In the genomic region with DNA sequence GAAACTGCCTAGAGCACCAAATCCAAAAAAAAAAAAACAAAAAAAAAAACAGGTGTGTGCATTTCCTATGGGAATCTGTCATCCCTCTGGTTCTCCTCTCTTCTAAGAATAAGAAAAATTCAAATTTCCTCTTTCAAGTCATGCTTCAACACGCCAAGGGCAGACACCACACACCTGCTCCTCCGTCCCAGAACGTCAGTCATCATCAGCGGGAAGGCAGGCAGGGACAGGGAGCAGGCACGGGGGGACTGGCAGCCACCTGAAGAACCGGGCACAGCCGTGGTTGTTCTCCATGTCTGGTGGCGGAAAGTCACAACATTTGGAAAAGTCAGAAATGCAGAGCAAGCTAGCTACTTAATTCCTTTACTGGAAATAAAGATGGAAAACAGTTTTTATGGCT, we compare ENCODE assay signal across 17 cellular contexts.
DNase-seq lines count a peak whose midpoint lies in the region; ATAC-seq and TF ChIP-seq lines count a peak whose summit lies in the region.
"Had no signal": no experiment of that assay in that cellular context is flagged by ENCODE, and none has a peak within 500 bp of the region (broad histone marks: within the 10 kb centered on the region; RNA-seq: fewer than 3 reads in every experiment).

No MANE protein-coding gene starts in this region.

- H3K4me3 ChIP-seq in GM23338 (no peak overlapping the region), esophagus (ENCODE audit: low read depth in 1 of 2, low read length in 2 of 2) (no peak overlapping the region)
- H3K4me3 ChIP-seq: HAP-1, Peyer's patch had no signal

- H3K36me3 ChIP-seq in GM23338 (ENCODE audit: insufficient read depth) (no peaks in the 10 kb centered on the region), esophagus (ENCODE audit: control insufficient read depth in 2 of 2, insufficient read depth in 2 of 2, low read length in 1 of 2) (peaks cover 0 to 2% of the 10 kb centered on the region in 2 donors)
- H3K36me3 ChIP-seq: BE2C, HAP-1, Peyer's patch had no signal

- no peaks in the 10 kb centered on the region for H4K20me1 ChIP-seq in GM23338 (replicated peaks; ENCODE audit: insufficient read depth)

- no peak overlapping the region for H2AFZ ChIP-seq in GM23338

- DNase-seq in GM23338 (ENCODE audit: low spot score) (no peak), NCI-H526 (lab: John Stamatoyannopoulos, UW) (peak; percentile 82 to 90), AML-193 (lab: John Stamatoyannopoulos, UW) (no peak), NCI-H2081 treated with DMSO at 0.1 percent for 48 hours (lab: John Stamatoyannopoulos, UW) (no peak)
- DNase-seq in stimulated activated naive B cell treated with anti-CD40 and anti-IgM and Interleukin-4, amounts not matched to agents 10 μg/mL and 1 μg/mL and 100 μg/mL, for 72 hours = no peak
- DNase-seq: BE2C; CD8-positive, alpha-beta T cell; Karpas-422; MM.1S; NCI-H2029 treated with DMSO at 0.1 percent for 48 hours; NCI-H446; NCI-H774; Peyer's patch; SHP77 treated with DMSO at 0.1 percent for 48 hours had no signal

- H3K27me3 ChIP-seq in GM23338 (ENCODE audit: insufficient read depth) (no peaks in the 10 kb centered on the region), esophagus (ENCODE audit: control insufficient read depth in 1 of 2, insufficient read depth in 2 of 2, low read length in 2 of 2) (no peaks in the 10 kb centered on the region)
- H3K27me3 ChIP-seq: BE2C, Peyer's patch had no signal

- no peaks in the 10 kb centered on the region for H3K9me3 ChIP-seq in esophagus (ENCODE audit: control insufficient read depth in 2 of 2, insufficient read depth in 1 of 2, low read depth in 1 of 2, low read length in 1 of 2)
- H3K9me3 ChIP-seq: BE2C, HAP-1, Peyer's patch had no signal

- H3K27ac ChIP-seq in GM23338 (ENCODE audit: low read depth) (no peak overlapping the region), esophagus (ENCODE audit: low read depth in 2 of 2, low read length in 1 of 2) (peak overlapping the region; percentile 12 to 58)
- H3K27ac ChIP-seq: Peyer's patch had no signal

- peak overlapping the region; percentile 69; the same call in 1 of the 2 replicates for H3K27ac Mint-ChIP-seq in GM23338
- peak overlapping the region; percentile 85 for H3K27ac Mint-ChIP-seq in stimulated activated naive B cell treated with anti-CD40 and anti-IgM and Interleukin-4, amounts not matched to agents 10 μg/mL and 1 μg/mL and 100 μg/mL, for 72 hours
- H3K27ac Mint-ChIP-seq: CD8-positive, alpha-beta T cell had no signal

- no peak overlapping the region for H3K4me2 ChIP-seq in GM23338

- no peaks in the 10 kb centered on the region for H3F3A ChIP-seq in GM23338 (replicated peaks; ENCODE audit: low read depth)

- H3K27me3 Mint-ChIP-seq in GM23338 (ENCODE audit: insufficient read depth, low read depth, poor library complexity) = peaks cover 9% of the 10 kb centered on the region
- H3K27me3 Mint-ChIP-seq in stimulated activated naive B cell treated with anti-CD40 and anti-IgM and Interleukin-4, amounts not matched to agents 10 μg/mL and 1 μg/mL and 100 μg/mL, for 72 hours = no peaks in the 10 kb centered on the region

- no peak for TF ChIP-seq CTCF in GM23338 (conservative IDR thresholded peaks at IDR 0.05; ENCODE audit: low read depth in 2 of 2)

- H3K9me3 Mint-ChIP-seq in GM23338 = no peaks in the 10 kb centered on the region
- H3K9me3 Mint-ChIP-seq in stimulated activated naive B cell treated with anti-CD40 and anti-IgM and Interleukin-4, amounts not matched to agents 10 μg/mL and 1 μg/mL and 100 μg/mL, for 72 hours = peaks cover 0 to 1% of the 10 kb centered on the region in 2 donors
- H3K9me3 Mint-ChIP-seq: CD8-positive, alpha-beta T cell had no signal

- H3K79me2 ChIP-seq in GM23338 (replicated peaks; ENCODE audit: insufficient read depth) = no peaks in the 10 kb centered on the region

- WGBS in esophagus, 2 donors = 46 to 73% methylated on average over 8 of the region's 8 CpGs

- peaks cover 35% of the 10 kb centered on the region for H3K4me1 Mint-ChIP-seq in GM23338
- H3K4me1 Mint-ChIP-seq in stimulated activated naive B cell treated with anti-CD40 and anti-IgM and Interleukin-4, amounts not matched to agents 10 μg/mL and 1 μg/mL and 100 μg/mL, for 72 hours = peaks cover 15 to 30% of the 10 kb centered on the region in 2 donors

- H3K4me1 ChIP-seq in GM23338 (ENCODE audit: insufficient read depth) (peaks cover 19% of the 10 kb centered on the region), esophagus (ENCODE audit: control insufficient read depth in 2 of 2, insufficient read depth in 2 of 2, low read length in 1 of 2) (peaks cover 0 to 8% of the 10 kb centered on the region in 2 donors)
- H3K4me1 ChIP-seq: BE2C, HAP-1, Peyer's patch had no signal

- peaks cover 14% of the 10 kb centered on the region; the same call in 1 of the 2 replicates for H3K9me2 ChIP-seq in GM23338 (ENCODE audit: insufficient read depth)

- ATAC-seq in GM23338 (no peak), HG02885 (IDR thresholded peaks at IDR 0.05; ENCODE audit: poor library complexity, unreplicated experiment) (no peak)
- no peak for ATAC-seq in stimulated activated naive B cell treated with anti-CD40 and anti-IgM and Interleukin-4, amounts not matched to agents 10 μg/mL and 1 μg/mL and 100 μg/mL, for 72 hours (replicated peaks)
- ATAC-seq: CD8-positive, alpha-beta T cell had no signal

- no peak overlapping the region for H3K4me3 Mint-ChIP-seq in GM23338
- H3K4me3 Mint-ChIP-seq in stimulated activated naive B cell treated with anti-CD40 and anti-IgM and Interleukin-4, amounts not matched to agents 10 μg/mL and 1 μg/mL and 100 μg/mL, for 72 hours = no peak overlapping the region
- H3K4me3 Mint-ChIP-seq: CD8-positive, alpha-beta T cell had no signal

- H3K36me3 Mint-ChIP-seq in GM23338 (ENCODE audit: low read depth) = no peaks in the 10 kb centered on the region
- H3K36me3 Mint-ChIP-seq in stimulated activated naive B cell treated with anti-CD40 and anti-IgM and Interleukin-4, amounts not matched to agents 10 μg/mL and 1 μg/mL and 100 μg/mL, for 72 hours = peaks cover 23 to 35% of the 10 kb centered on the region in 2 donors
- H3K36me3 Mint-ChIP-seq: CD8-positive, alpha-beta T cell had no signal

TF ChIP-seq in GM23338, 12 proteins besides CTCF, POLR2A, EP300 and RAD21 (continues in another document):
- TF ChIP-seq, protein P1, sequence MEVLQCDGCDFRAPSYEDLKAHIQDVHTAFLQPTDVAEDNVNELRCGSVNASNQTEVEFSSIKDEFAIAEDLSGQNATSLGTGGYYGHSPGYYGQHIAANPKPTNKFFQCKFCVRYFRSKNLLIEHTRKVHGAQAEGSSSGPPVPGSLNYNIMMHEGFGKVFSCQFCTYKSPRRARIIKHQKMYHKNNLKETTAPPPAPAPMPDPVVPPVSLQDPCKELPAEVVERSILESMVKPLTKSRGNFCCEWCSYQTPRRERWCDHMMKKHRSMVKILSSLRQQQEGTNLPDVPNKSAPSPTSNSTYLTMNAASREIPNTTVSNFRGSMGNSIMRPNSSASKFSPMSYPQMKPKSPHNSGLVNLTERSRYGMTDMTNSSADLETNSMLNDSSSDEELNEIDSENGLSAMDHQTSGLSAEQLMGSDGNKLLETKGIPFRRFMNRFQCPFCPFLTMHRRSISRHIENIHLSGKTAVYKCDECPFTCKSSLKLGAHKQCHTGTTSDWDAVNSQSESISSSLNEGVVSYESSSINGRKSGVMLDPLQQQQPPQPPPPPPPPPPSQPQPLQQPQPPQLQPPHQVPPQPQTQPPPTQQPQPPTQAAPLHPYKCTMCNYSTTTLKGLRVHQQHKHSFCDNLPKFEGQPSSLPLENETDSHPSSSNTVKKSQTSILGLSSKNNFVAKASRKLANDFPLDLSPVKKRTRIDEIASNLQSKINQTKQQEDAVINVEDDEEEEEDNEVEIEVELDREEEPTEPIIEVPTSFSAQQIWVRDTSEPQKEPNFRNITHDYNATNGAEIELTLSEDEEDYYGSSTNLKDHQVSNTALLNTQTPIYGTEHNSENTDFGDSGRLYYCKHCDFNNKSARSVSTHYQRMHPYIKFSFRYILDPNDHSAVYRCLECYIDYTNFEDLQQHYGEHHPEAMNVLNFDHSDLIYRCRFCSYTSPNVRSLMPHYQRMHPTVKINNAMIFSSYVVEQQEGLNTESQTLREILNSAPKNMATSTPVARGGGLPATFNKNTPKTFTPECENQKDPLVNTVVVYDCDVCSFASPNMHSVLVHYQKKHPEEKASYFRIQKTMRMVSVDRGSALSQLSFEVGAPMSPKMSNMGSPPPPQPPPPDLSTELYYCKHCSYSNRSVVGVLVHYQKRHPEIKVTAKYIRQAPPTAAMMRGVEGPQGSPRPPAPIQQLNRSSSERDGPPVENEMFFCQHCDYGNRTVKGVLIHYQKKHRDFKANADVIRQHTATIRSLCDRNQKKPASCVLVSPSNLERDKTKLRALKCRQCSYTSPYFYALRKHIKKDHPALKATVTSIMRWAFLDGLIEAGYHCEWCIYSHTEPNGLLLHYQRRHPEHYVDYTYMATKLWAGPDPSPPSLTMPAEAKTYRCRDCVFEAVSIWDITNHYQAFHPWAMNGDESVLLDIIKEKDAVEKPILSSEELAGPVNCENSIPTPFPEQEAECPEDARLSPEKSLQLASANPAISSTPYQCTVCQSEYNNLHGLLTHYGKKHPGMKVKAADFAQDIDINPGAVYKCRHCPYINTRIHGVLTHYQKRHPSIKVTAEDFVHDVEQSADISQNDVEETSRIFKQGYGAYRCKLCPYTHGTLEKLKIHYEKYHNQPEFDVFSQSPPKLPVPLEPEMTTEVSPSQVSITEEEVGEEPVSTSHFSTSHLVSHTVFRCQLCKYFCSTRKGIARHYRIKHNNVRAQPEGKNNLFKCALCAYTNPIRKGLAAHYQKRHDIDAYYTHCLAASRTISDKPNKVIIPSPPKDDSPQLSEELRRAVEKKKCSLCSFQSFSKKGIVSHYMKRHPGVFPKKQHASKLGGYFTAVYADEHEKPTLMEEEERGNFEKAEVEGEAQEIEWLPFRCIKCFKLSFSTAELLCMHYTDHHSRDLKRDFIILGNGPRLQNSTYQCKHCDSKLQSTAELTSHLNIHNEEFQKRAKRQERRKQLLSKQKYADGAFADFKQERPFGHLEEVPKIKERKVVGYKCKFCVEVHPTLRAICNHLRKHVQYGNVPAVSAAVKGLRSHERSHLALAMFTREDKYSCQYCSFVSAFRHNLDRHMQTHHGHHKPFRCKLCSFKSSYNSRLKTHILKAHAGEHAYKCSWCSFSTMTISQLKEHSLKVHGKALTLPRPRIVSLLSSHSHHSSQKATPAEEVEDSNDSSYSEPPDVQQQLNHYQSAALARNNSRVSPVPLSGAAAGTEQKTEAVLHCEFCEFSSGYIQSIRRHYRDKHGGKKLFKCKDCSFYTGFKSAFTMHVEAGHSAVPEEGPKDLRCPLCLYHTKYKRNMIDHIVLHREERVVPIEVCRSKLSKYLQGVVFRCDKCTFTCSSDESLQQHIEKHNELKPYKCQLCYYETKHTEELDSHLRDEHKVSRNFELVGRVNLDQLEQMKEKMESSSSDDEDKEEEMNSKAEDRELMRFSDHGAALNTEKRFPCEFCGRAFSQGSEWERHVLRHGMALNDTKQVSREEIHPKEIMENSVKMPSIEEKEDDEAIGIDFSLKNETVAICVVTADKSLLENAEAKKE (CRISPR knock-in tag; IDR thresholded peaks at IDR 0.05) = no peak
- TF ChIP-seq POLR2AphosphoS5 (IDR thresholded peaks at IDR 0.05; ENCODE audit: low read depth) (no peak), EZH2 (IDR thresholded peaks at IDR 0.05; ENCODE audit: low read depth, unreplicated experiment) (no peak), ZNF331 (CRISPR knock-in tag; IDR thresholded peaks at IDR 0.05; ENCODE audit: low read depth) (no peak), STAT1 (IDR thresholded peaks at IDR 0.05; ENCODE audit: unreplicated experiment) (no peak), NANOG (IDR thresholded peaks at IDR 0.05; ENCODE audit: borderline replicate concordance) (no peak)

Comparison
In these comparisons a context has a peak if more than half of its experiments do, and no peak if none do; other contexts are left out.
1. DNase-seq: peak in NCI-H526 (2 of 2); none in GM23338 (single experiment), stimulated activated naive B cell treated with anti-CD40 and anti-IgM and Interleukin-4, amounts not matched to agents 10 μg/mL and 1 μg/mL and 100 μg/mL, for 72 hours (single experiment), AML-193 (0 of 2) and NCI-H2081 treated with DMSO at 0.1 percent for 48 hours (single experiment).